16 cellular contexts compared by ENCODE assay signal in genomic region chr5:81044868-81045267, GRCh38.
"Had no signal": no experiment of that assay in that cellular context is flagged by ENCODE, and none has a peak within 500 bp of the region (broad histone marks: within the 10 kb centered on the region; RNA-seq: fewer than 3 reads in every experiment).

No MANE protein-coding gene starts in this region.

- H3K9me3 ChIP-seq: heart right ventricle, neutrophil, pancreas, psoas muscle, right atrium auricular region, suprapubic skin, tibial artery had no signal

- H3K4me1 ChIP-seq: pancreas, psoas muscle, right atrium auricular region, suprapubic skin, tibial artery had no signal

- H3K27ac ChIP-seq: coronary artery, heart right ventricle, neutrophil, pancreas, psoas muscle, right atrium auricular region, suprapubic skin, tibial artery had no signal

- DNase-seq: effector CD8-positive, alpha-beta T cell; heart right ventricle; hypothalamus; mammary epithelial cell; naive thymus-derived CD8-positive, alpha-beta T cell; pancreas; psoas muscle; stimulated activated CD4-positive, alpha-beta T cell treated with anti-CD3 and anti-CD28 coated beads, Interleukin-12 subunit alpha, Interleukin-12 subunit beta, amount 100 ng/mL, for 4 hours; stimulated activated naive CD4-positive, alpha-beta T cell treated with Interleukin-2 at 50 U/mL for 16 hours; tibial artery had no signal

- H3K4me3 ChIP-seq: coronary artery, heart right ventricle, pancreas, psoas muscle, right atrium auricular region, suprapubic skin, tibial artery had no signal

- H3K27me3 ChIP-seq: heart right ventricle, pancreas, right atrium auricular region, suprapubic skin, tibial artery had no signal

- ATAC-seq: esophagus mucosa; heart right ventricle; left lobe of liver; naive thymus-derived CD8-positive, alpha-beta T cell; pancreas; psoas muscle had no signal

- H3K36me3 ChIP-seq: neutrophil, pancreas, right atrium auricular region, suprapubic skin, tibial artery had no signal
